Comparison of ENCODE assay signal across 1 cellular context in the genomic region with DNA sequence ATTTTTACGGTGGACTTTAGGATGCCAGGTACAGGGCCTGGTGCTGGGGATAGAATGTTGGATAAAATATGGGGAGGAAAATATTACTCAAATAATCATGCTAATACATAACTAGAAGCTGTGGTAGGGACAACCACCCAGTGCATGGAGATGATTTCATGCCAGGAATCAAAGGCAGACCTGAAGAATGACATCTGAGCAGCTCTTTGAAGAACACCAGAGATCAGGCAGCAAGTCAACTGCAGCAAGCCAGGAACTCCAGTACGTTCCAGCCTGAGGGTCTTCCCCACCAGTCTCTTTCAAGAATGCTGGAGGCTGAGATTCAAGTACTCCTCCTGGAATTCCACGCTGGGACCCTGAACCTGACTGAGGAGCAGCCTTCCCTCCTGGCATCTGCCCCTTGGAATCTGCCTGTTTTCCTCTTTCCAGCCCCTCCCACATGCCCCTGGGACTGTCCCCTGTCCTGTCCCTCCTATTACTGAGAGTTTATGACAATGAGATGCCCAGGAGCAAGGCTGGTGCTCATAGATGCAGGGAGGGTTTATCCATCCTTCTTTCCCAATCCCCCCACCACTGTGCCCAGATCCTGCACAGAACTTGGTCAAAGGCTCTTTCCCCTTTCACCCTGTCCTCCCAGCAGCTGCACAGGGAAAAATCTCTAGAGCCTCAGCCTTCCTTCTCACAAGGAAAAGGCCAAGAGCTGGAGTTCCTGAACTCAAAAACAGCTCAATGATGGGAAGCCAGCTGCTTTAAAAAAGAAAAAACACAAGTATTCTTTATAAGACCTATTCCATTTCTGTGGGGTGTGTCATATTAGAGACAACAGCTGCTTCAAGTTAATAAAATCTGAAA.
TF ChIP-seq lines count a peak whose summit lies in the region.

No MANE protein-coding gene starts in this region.

TF ChIP-seq in GM23338, 12 proteins besides CTCF, POLR2A, EP300 and RAD21:
- TF ChIP-seq NANOG (IDR thresholded peaks at IDR 0.05; ENCODE audit: borderline replicate concordance) = no peak
- no peak for TF ChIP-seq ZNF331 (CRISPR knock-in tag; IDR thresholded peaks at IDR 0.05; ENCODE audit: low read depth)
- no peak for TF ChIP-seq STAT1 (IDR thresholded peaks at IDR 0.05; ENCODE audit: unreplicated experiment)
